Comparison of ENCODE assay signal across 1 cellular context in genomic region chr2:111100087-111100764, GRCh38.
TF ChIP-seq lines count a peak whose summit lies in the region.

No MANE protein-coding gene starts in this region.

TF ChIP-seq in HEK293, 187 proteins besides CTCF, POLR2A, EP300 and RAD21 (continued from another document):
- no peak for TF ChIP-seq PRDM2 (tag by site-specific recombination; IDR thresholded peaks at IDR 0.05; ENCODE audit: borderline replicate concordance)
